Comparison of ENCODE assay signal across 24 cellular contexts in the genomic region with DNA sequence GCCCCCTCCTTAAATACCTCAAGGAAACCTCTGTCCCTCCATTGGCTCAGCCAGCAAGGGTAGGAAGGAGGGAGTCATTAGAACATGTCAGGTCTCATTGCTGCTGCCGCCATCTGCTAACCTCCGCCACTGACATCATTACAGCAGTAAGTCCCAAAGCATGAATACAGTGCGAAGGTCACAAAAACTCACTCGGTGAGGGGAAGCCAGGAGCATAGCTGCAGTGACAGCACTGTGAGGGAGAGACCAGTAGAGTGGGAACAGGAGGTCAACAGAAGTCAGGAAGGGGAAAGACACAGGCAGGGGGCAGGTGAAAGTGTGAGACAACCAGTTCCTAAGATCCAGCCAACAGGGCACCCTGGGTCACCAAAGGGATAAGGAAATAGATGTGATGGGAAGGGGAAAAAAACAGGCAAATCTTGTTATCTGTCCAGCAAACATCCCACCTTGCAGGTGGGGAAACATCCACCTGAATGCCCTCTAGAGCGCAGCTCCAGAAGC. TPM values are rescaled to one million over a fixed set of nuclear protein-coding genes. Genes with fewer than 3 reads are reported as not detected.
A peak's percentile ranks its signal among the peaks of the same experiment; 100 is the strongest.
DNase-seq lines count a peak whose midpoint lies in the region; ATAC-seq, FAIRE-seq and TF ChIP-seq lines count a peak whose summit lies in the region.
"Had no signal": no experiment of that assay in that cellular context is flagged by ENCODE, and none has a peak within 500 bp of the region (broad histone marks: within the 10 kb centered on the region; RNA-seq: fewer than 3 reads in every experiment).

No MANE protein-coding gene starts in this region.

- intact Hi-C loops in kidney (cut with DNase I) (no loop called here), sigmoid colon (cut with DNase I) (no loop called here)

- FAIRE-seq in bronchial epithelial cell (lab: Jason Lieb, UNC): peak; percentile 66
- no peak for FAIRE-seq in kidney (lab: Jason Lieb, UNC)
- FAIRE-seq: GM19239, RCC 7860 had no signal

- TF ChIP-seq CTCF in bronchial epithelial cell (IDR thresholded peaks at IDR 0.05; ENCODE audit: insufficient read depth, low read length, severe bottlenecking) (no peak), kidney (IDR thresholded peaks at IDR 0.05; ENCODE audit: borderline replicate concordance, extremely low read depth, insufficient read depth) (no peak), sigmoid colon (IDR thresholded peaks at IDR 0.05) (no peak)

- no peaks in the 10 kb centered on the region for H3K27me3 Mint-ChIP-seq in activated naive CD8-positive, alpha-beta T cell treated with anti-CD3 and anti-CD28 coated beads, Interleukin-2, amount 10 ng/mL, durations not matched to agents 7 days and 5 days
- no peaks in the 10 kb centered on the region for H3K27me3 Mint-ChIP-seq in activated naive CD8-positive, alpha-beta T cell treated with anti-CD3 and anti-CD28 coated beads for 36 hours
- no peaks in the 10 kb centered on the region for H3K27me3 Mint-ChIP-seq in stimulated activated naive B cell treated with anti-CD40 and anti-IgM and Interleukin-4, amounts not matched to agents 10 μg/mL and 1 μg/mL and 100 μg/mL, for 72 hours
- H3K27me3 Mint-ChIP-seq: CD8-positive, alpha-beta memory T cell had no signal

- H3K36me3 ChIP-seq in bronchial epithelial cell (ENCODE audit: control insufficient read depth, insufficient read depth, low read length) (peaks cover 2% of the 10 kb centered on the region), kidney (ENCODE audit: control insufficient read depth in 1 of 2, insufficient read depth in 2 of 2, low read length in 2 of 2) (peaks cover 5 to 7% of the 10 kb centered on the region in 2 donors), sigmoid colon (peaks cover 0 to 16% (median 0%) of the 10 kb centered on the region in 4 donors)
- H3K36me3 ChIP-seq: SJCRH30 had no signal

- 88 to 92% methylated on average over 5 of the region's 5 CpGs for WGBS in sigmoid colon, 2 donors

- H3K9me3 ChIP-seq in kidney (ENCODE audit: control insufficient read depth in 1 of 2, low read length in 2 of 2) (no peaks in the 10 kb centered on the region), sigmoid colon (no peaks in the 10 kb centered on the region)
- H3K9me3 ChIP-seq: SJCRH30 had no signal

- H3K27me3 ChIP-seq in bronchial epithelial cell (ENCODE audit: control insufficient read depth, insufficient read depth, low read length) (no peaks in the 10 kb centered on the region), sigmoid colon (no peaks in the 10 kb centered on the region)
- H3K27me3 ChIP-seq: SJCRH30 had no signal

- H3K4me1 ChIP-seq in kidney (ENCODE audit: control insufficient read depth in 1 of 2, insufficient read depth in 1 of 2, low read depth in 1 of 2, low read length in 2 of 2): no peaks in the 10 kb centered on the region
- peaks cover 0 to 6% (median 0%) of the 10 kb centered on the region in 4 donors for H3K4me1 ChIP-seq in sigmoid colon
- H3K4me1 ChIP-seq: SJCRH30 had no signal

- no peak overlapping the region for H3K9ac ChIP-seq in kidney (ENCODE audit: low read length in 2 of 2)

- peaks cover 4% of the 10 kb centered on the region for H3K4me1 Mint-ChIP-seq in activated naive CD8-positive, alpha-beta T cell treated with anti-CD3 and anti-CD28 coated beads, Interleukin-2, amount 10 ng/mL, durations not matched to agents 7 days and 5 days
- H3K4me1 Mint-ChIP-seq in activated naive CD8-positive, alpha-beta T cell treated with anti-CD3 and anti-CD28 coated beads for 36 hours: peaks cover 8% of the 10 kb centered on the region
- H3K4me1 Mint-ChIP-seq in stimulated activated naive B cell treated with anti-CD40 and anti-IgM and Interleukin-4, amounts not matched to agents 10 μg/mL and 1 μg/mL and 100 μg/mL, for 72 hours: peaks cover 9 to 13% of the 10 kb centered on the region in 2 donors

- H3K4me3 Mint-ChIP-seq in activated naive CD8-positive, alpha-beta T cell treated with anti-CD3 and anti-CD28 coated beads, Interleukin-2, amount 10 ng/mL, durations not matched to agents 7 days and 5 days: no peak overlapping the region
- H3K4me3 Mint-ChIP-seq in activated naive CD8-positive, alpha-beta T cell treated with anti-CD3 and anti-CD28 coated beads for 36 hours: no peak overlapping the region
- no peak overlapping the region for H3K4me3 Mint-ChIP-seq in stimulated activated naive B cell treated with anti-CD40 and anti-IgM and Interleukin-4, amounts not matched to agents 10 μg/mL and 1 μg/mL and 100 μg/mL, for 72 hours
- H3K4me3 Mint-ChIP-seq: CD8-positive, alpha-beta memory T cell; HFFc6 had no signal

- TF ChIP-seq POLR2A in sigmoid colon (IDR thresholded peaks at IDR 0.05): no peak

- no peak overlapping the region for H3K27ac ChIP-seq in kidney (ENCODE audit: low read depth in 2 of 2, low read length in 2 of 2)
- no peak overlapping the region for H3K27ac ChIP-seq in sigmoid colon
- H3K27ac ChIP-seq: SJCRH30 had no signal

- POLR2A ChIA-PET in activated naive CD8-positive, alpha-beta T cell treated with anti-CD3 and anti-CD28 coated beads, Interleukin-2, amount 10 ng/mL, durations not matched to agents 7 days and 5 days (lab: Charles Lee): no interaction called here

- H3K27ac Mint-ChIP-seq in activated naive CD8-positive, alpha-beta T cell treated with anti-CD3 and anti-CD28 coated beads, Interleukin-2, amount 10 ng/mL, durations not matched to agents 7 days and 5 days: peak overlapping the region; percentile 47
- no peak overlapping the region for H3K27ac Mint-ChIP-seq in activated naive CD8-positive, alpha-beta T cell treated with anti-CD3 and anti-CD28 coated beads for 36 hours
- H3K27ac Mint-ChIP-seq in stimulated activated naive B cell treated with anti-CD40 and anti-IgM and Interleukin-4, amounts not matched to agents 10 μg/mL and 1 μg/mL and 100 μg/mL, for 72 hours: no peak overlapping the region
- H3K27ac Mint-ChIP-seq: HFFc6 had no signal

- H3K4me3 ChIP-seq in bronchial epithelial cell (ENCODE audit: low read depth, low read length) (no peak overlapping the region), kidney (ENCODE audit: low read length in 2 of 2) (no peak overlapping the region), sigmoid colon (no peak overlapping the region)
- H3K4me3 ChIP-seq: SJCRH30 had no signal

- TF ChIP-seq EP300 in sigmoid colon (IDR thresholded peaks at IDR 0.05): no peak

- no peak for DNase-seq in activated naive CD8-positive, alpha-beta T cell treated with anti-CD3 and anti-CD28 coated beads, Interleukin-2, amount 10 ng/mL, durations not matched to agents 7 days and 5 days
- no peak for DNase-seq in activated naive CD8-positive, alpha-beta T cell treated with anti-CD3 and anti-CD28 coated beads for 36 hours
- DNase-seq in bronchial epithelial cell (ENCODE audit: low read depth) (no peak), kidney (peak; percentile 14), sigmoid colon (peak; percentile 38), cortex of kidney (lab: John Stamatoyannopoulos, UW) (no peak), NCI-H1092 treated with DMSO at 0.1 percent for 48 hours (lab: John Stamatoyannopoulos, UW) (no peak)
- no peak for DNase-seq in stimulated activated naive B cell treated with anti-CD40 and anti-IgM and Interleukin-4, amounts not matched to agents 10 μg/mL and 1 μg/mL and 100 μg/mL, for 72 hours
- DNase-seq: AML-193; Calu3; CD8-positive, alpha-beta memory T cell; DMS153; GF-D8; H7; HFFc6; Kasumi-1; NCI-H1694 treated with DMSO at 0.1 percent for 48 hours; NCI-H2081 treated with DMSO at 0.1 percent for 48 hours; NCI-H2171 treated with DMSO at 0.1 percent for 48 hours; NCI-H524 treated with DMSO at 0.1 percent for 48 hours; OCI-M1; SJCRH30 had no signal

- H3K9me3 Mint-ChIP-seq in activated naive CD8-positive, alpha-beta T cell treated with anti-CD3 and anti-CD28 coated beads, Interleukin-2, amount 10 ng/mL, durations not matched to agents 7 days and 5 days: no peaks in the 10 kb centered on the region
- H3K9me3 Mint-ChIP-seq in activated naive CD8-positive, alpha-beta T cell treated with anti-CD3 and anti-CD28 coated beads for 36 hours: no peaks in the 10 kb centered on the region
- no peaks in the 10 kb centered on the region for H3K9me3 Mint-ChIP-seq in stimulated activated naive B cell treated with anti-CD40 and anti-IgM and Interleukin-4, amounts not matched to agents 10 μg/mL and 1 μg/mL and 100 μg/mL, for 72 hours
- H3K9me3 Mint-ChIP-seq: CD8-positive, alpha-beta memory T cell; HFFc6 had no signal

- ATAC-seq in activated naive CD8-positive, alpha-beta T cell treated with anti-CD3 and anti-CD28 coated beads, Interleukin-2, amount 10 ng/mL, durations not matched to agents 7 days and 5 days (ENCODE audit: low read depth): no peak
- ATAC-seq in stimulated activated naive B cell treated with anti-CD40 and anti-IgM and Interleukin-4, amounts not matched to agents 10 μg/mL and 1 μg/mL and 100 μg/mL, for 72 hours (replicated peaks): no peak

- peaks cover 9% of the 10 kb centered on the region for H3K36me3 Mint-ChIP-seq in activated naive CD8-positive, alpha-beta T cell treated with anti-CD3 and anti-CD28 coated beads, Interleukin-2, amount 10 ng/mL, durations not matched to agents 7 days and 5 days
- peaks cover 5% of the 10 kb centered on the region for H3K36me3 Mint-ChIP-seq in activated naive CD8-positive, alpha-beta T cell treated with anti-CD3 and anti-CD28 coated beads for 36 hours
- peaks cover 14 to 42% of the 10 kb centered on the region in 2 donors for H3K36me3 Mint-ChIP-seq in stimulated activated naive B cell treated with anti-CD40 and anti-IgM and Interleukin-4, amounts not matched to agents 10 μg/mL and 1 μg/mL and 100 μg/mL, for 72 hours

RNA-seq across cellular contexts. Expression of gene DPCD, which starts 42.3 kb away (rescaled TPM):
- total RNA-seq in activated naive CD8-positive, alpha-beta T cell treated with anti-CD3 and anti-CD28 coated beads, Interleukin-2, amount 10 ng/mL, durations not matched to agents 7 days and 5 days: 1 to 10 TPM; 4.0 to 5.5 TPM
- total RNA-seq in activated naive CD8-positive, alpha-beta T cell treated with anti-CD3 and anti-CD28 coated beads for 36 hours: 10 to 100 TPM; 20.4 to 22.9 TPM
- total RNA-seq in bronchial epithelial cell: 27.7 and 38.2 TPM in 2 replicates
- total RNA-seq in kidney: 26.4 TPM
- polyA plus RNA-seq in kidney (ENCODE audit: insufficient read depth, low read depth, low replicate concordance): 63.1 TPM
- 10 to 100 TPM; 18.5 to 80.2 (median 40.0) TPM for total RNA-seq in sigmoid colon
- 10 to 100 TPM; 13.2 to 25.7 (median 24.9) TPM for polyA plus RNA-seq in sigmoid colon

RNA-seq across cellular contexts. Expression of gene POLL, which starts 42.4 kb away (rescaled TPM):
- total RNA-seq in activated naive CD8-positive, alpha-beta T cell treated with anti-CD3 and anti-CD28 coated beads, Interleukin-2, amount 10 ng/mL, durations not matched to agents 7 days and 5 days: 10 to 100 TPM; 34.9 to 37.7 TPM
- total RNA-seq in activated naive CD8-positive, alpha-beta T cell treated with anti-CD3 and anti-CD28 coated beads for 36 hours: 10 to 100 TPM; 27.4 to 28.6 TPM
- 8.6 and 8.7 TPM in 2 replicates for total RNA-seq in bronchial epithelial cell
- total RNA-seq in kidney: 35.2 TPM
- polyA plus RNA-seq in kidney (ENCODE audit: insufficient read depth, low read depth, low replicate concordance): 27.5 TPM
- 10 to 100 TPM; 25.3 to 39.6 (median 33.2) TPM for total RNA-seq in sigmoid colon
- 10 to 100 TPM in 2 of 3 donors, 1 to 10 TPM in 1; 9.0 to 29.4 (median 19.2) TPM for polyA plus RNA-seq in sigmoid colon

Comparison
In these comparisons a context has a peak if more than half of its experiments do, and no peak if none do; other contexts are left out.
1. DNase-seq: peak in kidney (single experiment) and sigmoid colon (single experiment); none in activated naive CD8-positive, alpha-beta T cell treated with anti-CD3 and anti-CD28 coated beads, Interleukin-2, amount 10 ng/mL, durations not matched to agents 7 days and 5 days (single experiment), activated naive CD8-positive, alpha-beta T cell treated with anti-CD3 and anti-CD28 coated beads for 36 hours (single experiment), bronchial epithelial cell (single experiment), cortex of kidney (single experiment), NCI-H1092 treated with DMSO at 0.1 percent for 48 hours (single experiment) and stimulated activated naive B cell treated with anti-CD40 and anti-IgM and Interleukin-4, amounts not matched to agents 10 μg/mL and 1 μg/mL and 100 μg/mL, for 72 hours (single experiment).